8 cellular contexts compared by ENCODE assay signal in the genomic region with DNA sequence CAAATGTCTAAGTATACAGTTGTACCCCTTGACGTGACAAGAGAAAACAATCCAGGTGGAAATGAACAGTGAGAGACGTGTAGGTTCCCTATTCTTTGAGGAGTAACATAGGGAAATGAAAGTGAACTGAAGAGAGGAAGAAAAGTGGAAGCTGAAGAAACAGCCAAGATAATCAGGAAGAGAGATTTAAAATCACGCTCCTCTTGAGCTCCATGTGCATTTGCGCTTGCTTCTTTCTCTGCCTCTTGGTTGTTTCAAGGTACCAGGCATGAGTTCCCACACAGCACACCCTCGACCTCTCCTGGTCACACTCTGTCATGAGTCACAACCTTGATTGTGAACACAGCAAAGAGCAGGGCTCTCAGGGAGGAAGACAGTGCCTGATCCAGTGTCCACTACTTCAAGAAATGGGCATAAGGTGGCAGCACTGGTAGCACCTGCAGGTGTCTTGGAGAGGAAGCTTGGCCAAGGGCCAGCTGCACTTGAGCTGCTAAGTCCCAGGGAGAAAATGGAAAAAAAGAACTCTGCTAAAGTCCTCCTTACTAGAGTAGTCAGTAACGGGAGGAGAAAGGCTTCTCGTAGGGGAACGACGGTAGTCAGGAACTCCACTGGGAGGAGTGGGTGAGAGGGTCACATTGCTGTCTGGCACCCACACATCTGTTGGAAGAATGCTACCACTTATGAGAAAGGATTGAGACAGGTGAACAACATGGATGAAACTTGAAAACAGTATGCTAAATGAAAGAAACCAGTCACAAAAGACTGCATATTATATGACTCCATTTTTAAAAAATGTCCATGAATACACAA. TPM values are rescaled to one million over a fixed set of nuclear protein-coding genes. Genes with fewer than 3 reads are reported as not detected.
A peak's percentile ranks its signal among the peaks of the same experiment; 100 is the strongest.
DNase-seq lines count a peak whose midpoint lies in the region; ATAC-seq, FAIRE-seq and TF ChIP-seq lines count a peak whose summit lies in the region.

No MANE protein-coding gene starts in this region.

- peak overlapping the region; percentile 29 for H3K27ac ChIP-seq in lower lobe of right lung

- intact Hi-C loops in lower lobe of right lung (cut with DNase I), result no loop called here

- TF ChIP-seq CTCF in lower lobe of right lung (IDR thresholded peaks at IDR 0.05), result peak; percentile 74

- no peaks in the 10 kb centered on the region for H3K9me3 Mint-ChIP-seq in stimulated activated naive B cell treated with anti-CD40 and anti-IgM and Interleukin-4, amounts not matched to agents 10 μg/mL and 1 μg/mL and 100 μg/mL, for 72 hours

- no peaks in the 10 kb centered on the region for H3K9me3 ChIP-seq in lower lobe of right lung

- DNase-seq in NCI-H524 (lab: John Stamatoyannopoulos, UW) (peak; percentile 89 to 97), dedifferentiated amniotic fluid mesenchymal stem cell (ENCODE audit: extremely low spot score) (peak; percentile 22), lower lobe of right lung (peak; percentile 94)
- DNase-seq in activated CD4-positive, alpha-beta T cell treated with anti-CD3 and anti-CD28 coated beads for 4 hours, result peak; percentile 43 to 53
- DNase-seq in stimulated activated naive B cell treated with anti-CD40 and anti-IgM and Interleukin-4, amounts not matched to agents 10 μg/mL and 1 μg/mL and 100 μg/mL, for 72 hours, result peak; percentile 51

- peaks cover 14 to 20% of the 10 kb centered on the region in 2 donors for H3K4me1 Mint-ChIP-seq in stimulated activated naive B cell treated with anti-CD40 and anti-IgM and Interleukin-4, amounts not matched to agents 10 μg/mL and 1 μg/mL and 100 μg/mL, for 72 hours

- H3K27me3 Mint-ChIP-seq in stimulated activated naive B cell treated with anti-CD40 and anti-IgM and Interleukin-4, amounts not matched to agents 10 μg/mL and 1 μg/mL and 100 μg/mL, for 72 hours, result no peaks in the 10 kb centered on the region

- no peaks in the 10 kb centered on the region for H3K27me3 ChIP-seq in lower lobe of right lung (ENCODE audit: low read depth)

- no peaks in the 10 kb centered on the region for H3K36me3 Mint-ChIP-seq in stimulated activated naive B cell treated with anti-CD40 and anti-IgM and Interleukin-4, amounts not matched to agents 10 μg/mL and 1 μg/mL and 100 μg/mL, for 72 hours

- no peaks in the 10 kb centered on the region for H3K36me3 ChIP-seq in lower lobe of right lung

- H3K4me3 Mint-ChIP-seq in stimulated activated naive B cell treated with anti-CD40 and anti-IgM and Interleukin-4, amounts not matched to agents 10 μg/mL and 1 μg/mL and 100 μg/mL, for 72 hours, result peak overlapping the region; percentile 66 to 80

- ATAC-seq in GM18505 (IDR thresholded peaks at IDR 0.05; ENCODE audit: unreplicated experiment), result peak; percentile 67
- peak; percentile 73 for ATAC-seq in HG03342 (IDR thresholded peaks at IDR 0.05; ENCODE audit: unreplicated experiment)
- peak; percentile 99 to 100 for ATAC-seq in lower lobe of right lung
- peak; percentile 98 to 99 for ATAC-seq in stimulated activated naive B cell treated with anti-CD40 and anti-IgM and Interleukin-4, amounts not matched to agents 10 μg/mL and 1 μg/mL and 100 μg/mL, for 72 hours (replicated peaks)

- FAIRE-seq in A204.1 (lab: Jason Lieb, UNC), result peak; percentile 93

- H3K4me3 ChIP-seq in lower lobe of right lung, result peak overlapping the region; percentile 13

- TF ChIP-seq POLR2A in GM18505 (IDR thresholded peaks at IDR 0.05; ENCODE audit: borderline replicate concordance, extremely low read depth, insufficient read depth, insufficient read length), result no peak

- H3K27ac Mint-ChIP-seq in stimulated activated naive B cell treated with anti-CD40 and anti-IgM and Interleukin-4, amounts not matched to agents 10 μg/mL and 1 μg/mL and 100 μg/mL, for 72 hours, result peak overlapping the region; percentile 87

- peaks cover 13% of the 10 kb centered on the region for H3K4me1 ChIP-seq in lower lobe of right lung

RNA-seq across cellular contexts. Expression of a gene that starts 18.3 kb away (rescaled TPM):
- 72.4 TPM for total RNA-seq in lower lobe of right lung

Comparison
In these comparisons a context has a peak if more than half of its experiments do, and no peak if none do; other contexts are left out.
1. Peak in every context shown above with its lines: DNase-seq, ATAC-seq, H3K4me3 ChIP-seq and H3K27ac ChIP-seq.
2. DNase-seq: peak in every context shown above with its lines; median percentile 94 in lower lobe of right lung; 93 in NCI-H524; 51 in stimulated activated naive B cell treated with anti-CD40 and anti-IgM and Interleukin-4, amounts not matched to agents 10 μg/mL and 1 μg/mL and 100 μg/mL, for 72 hours; 48 in activated CD4-positive, alpha-beta T cell treated with anti-CD3 and anti-CD28 coated beads for 4 hours; 22 in dedifferentiated amniotic fluid mesenchymal stem cell.